ENCODE assay signal across 25 cellular contexts in the genomic region with DNA sequence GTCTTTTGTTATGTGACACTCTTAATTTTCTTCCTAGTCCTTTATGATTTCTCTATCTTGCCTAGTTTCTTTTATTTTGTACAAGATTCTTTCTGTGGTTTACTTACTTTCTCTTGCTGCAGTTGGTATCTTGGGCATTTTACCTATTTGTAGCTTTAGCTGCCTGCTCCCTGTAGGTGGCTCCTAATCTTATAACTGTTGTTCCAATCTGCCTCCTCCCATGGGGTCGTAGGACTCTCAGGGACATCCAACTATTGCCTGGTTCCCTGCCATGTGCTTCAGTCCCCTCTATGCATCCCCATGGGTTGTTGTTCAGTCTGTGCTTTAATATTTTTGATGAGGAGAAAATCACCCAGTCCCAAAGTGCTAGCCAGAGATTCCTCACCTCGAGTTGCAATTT. TPM values are rescaled to one million over a fixed set of nuclear protein-coding genes. Genes with fewer than 3 reads are reported as not detected.
DNase-seq lines count a peak whose midpoint lies in the region; ATAC-seq and TF ChIP-seq lines count a peak whose summit lies in the region.
"Had no signal": no experiment of that assay in that cellular context is flagged by ENCODE, and none has a peak within 500 bp of the region (broad histone marks: within the 10 kb centered on the region; RNA-seq: fewer than 3 reads in every experiment).

No MANE protein-coding gene starts in this region.

- H4K8ac ChIP-seq in mesenchymal stem cell (ENCODE audit: low read length): no peak overlapping the region

- 82% methylated on average over 1 of the region's 2 CpGs for WGBS in mesenchymal stem cell

- no peaks in the 10 kb centered on the region for H3K4me1 Mint-ChIP-seq in effector memory CD8-positive, alpha-beta T cell (ENCODE audit: low read depth in 2 of 2)
- no peaks in the 10 kb centered on the region for H3K4me1 Mint-ChIP-seq in stimulated activated effector memory CD8-positive, alpha-beta T cell treated with anti-CD3 and anti-CD28 coated beads, Interleukin-12 subunit alpha, Interleukin-12 subunit beta, amount 100 ng/mL, for 72 hours
- H3K4me1 Mint-ChIP-seq: activated naive CD4-positive, alpha-beta T cell treated with anti-CD3 and anti-CD28 coated beads, Interleukin-2, amount 50 U/mL, for 24 hours had no signal

- H3K36me3 Mint-ChIP-seq in effector memory CD8-positive, alpha-beta T cell (ENCODE audit: insufficient read depth): no peaks in the 10 kb centered on the region
- H3K36me3 Mint-ChIP-seq in stimulated activated effector memory CD8-positive, alpha-beta T cell treated with anti-CD3 and anti-CD28 coated beads, Interleukin-12 subunit alpha, Interleukin-12 subunit beta, amount 100 ng/mL, for 72 hours: no peaks in the 10 kb centered on the region
- H3K36me3 Mint-ChIP-seq: activated naive CD4-positive, alpha-beta T cell treated with anti-CD3 and anti-CD28 coated beads, Interleukin-2, amount 50 U/mL, for 24 hours had no signal

- peak overlapping the region; percentile 87 for H2BK15ac ChIP-seq in mesenchymal stem cell (ENCODE audit: low read depth, poor library complexity, severe bottlenecking)

- peaks cover 0 to 2% of the 10 kb centered on the region in 2 donors for H3K9me3 Mint-ChIP-seq in effector memory CD8-positive, alpha-beta T cell
- H3K9me3 Mint-ChIP-seq in stimulated activated effector memory CD8-positive, alpha-beta T cell treated with anti-CD3 and anti-CD28 coated beads, Interleukin-12 subunit alpha, Interleukin-12 subunit beta, amount 100 ng/mL, for 72 hours: peaks cover 2% of the 10 kb centered on the region
- H3K9me3 Mint-ChIP-seq: activated naive CD4-positive, alpha-beta T cell treated with anti-CD3 and anti-CD28 coated beads, Interleukin-2, amount 50 U/mL, for 24 hours; activated T-helper 2 cell treated with anti-CD3 and anti-CD28 coated beads, Interferon-gamma antibody, Interleukin-2, Interleukin-4, amounts not matched to agents 10 μg/mL and 5 μg/mL and 100 μg/mL, durations not matched to agents 14 hours and 24 hours and 36 hours; CD4-positive, alpha-beta T cell had no signal

- in situ Hi-C loops in brain microvascular endothelial cell (cut with HindIII; ENCODE audit: low pct_ligation_motif_present, low sequenced_read_pairs): no loop called here

- peaks cover 20% of the 10 kb centered on the region for H3K79me1 ChIP-seq in mesenchymal stem cell (replicated peaks; ENCODE audit: low read length, poor library complexity, severe bottlenecking)

- peak; percentile 11 for TF ChIP-seq CTCF in brain microvascular endothelial cell (IDR thresholded peaks at IDR 0.05; ENCODE audit: low read depth, low read length, missing control alignments)

- no peak overlapping the region for H3K23ac ChIP-seq in mesenchymal stem cell (ENCODE audit: low read length in 2 of 2)

- no peaks in the 10 kb centered on the region for H3K27me3 Mint-ChIP-seq in effector memory CD8-positive, alpha-beta T cell

- no peak overlapping the region for H3K4me3 Mint-ChIP-seq in effector memory CD8-positive, alpha-beta T cell
- H3K4me3 Mint-ChIP-seq in stimulated activated effector memory CD8-positive, alpha-beta T cell treated with anti-CD3 and anti-CD28 coated beads, Interleukin-12 subunit alpha, Interleukin-12 subunit beta, amount 100 ng/mL, for 72 hours: no peak overlapping the region
- H3K4me3 Mint-ChIP-seq: activated naive CD4-positive, alpha-beta T cell treated with anti-CD3 and anti-CD28 coated beads, Interleukin-2, amount 50 U/mL, for 24 hours; CD4-positive, alpha-beta T cell; naive B cell had no signal

- H2AK5ac ChIP-seq in mesenchymal stem cell (ENCODE audit: low read length, severe bottlenecking): peak overlapping the region; percentile 97

- no peaks in the 10 kb centered on the region for H3K9me2 ChIP-seq in Karpas-422 (replicated peaks; ENCODE audit: insufficient read depth, low read length)

- H3K14ac ChIP-seq in mesenchymal stem cell (ENCODE audit: low read length in 2 of 2): no peak overlapping the region

- H3K27me3 ChIP-seq in Karpas-422 (ENCODE audit: low read length) (no peaks in the 10 kb centered on the region), brain microvascular endothelial cell (replicated peaks) (no peaks in the 10 kb centered on the region), mesenchymal stem cell (ENCODE audit: control insufficient read depth in 1 of 2, insufficient read depth in 1 of 2, low read length in 2 of 2) (no peaks in the 10 kb centered on the region)
- H3K27me3 ChIP-seq: colonic mucosa, neutrophil, Peyer's patch, tibial artery had no signal

- no peak overlapping the region for H2BK120ac ChIP-seq in mesenchymal stem cell (ENCODE audit: low read depth, low read length)

- peak; percentile 29 for DNase-seq in NCI-H2171 treated with DMSO at 0.1 percent for 48 hours (lab: John Stamatoyannopoulos, UW)
- DNase-seq in NCI-H2171 (lab: John Stamatoyannopoulos, UW): no peak
- peak; percentile 48 for DNase-seq in Karpas-422
- DNase-seq in brain microvascular endothelial cell: no peak
- DNase-seq in mesenchymal stem cell: no peak
- no peak for DNase-seq in effector memory CD8-positive, alpha-beta T cell
- no peak for DNase-seq in stimulated activated effector memory CD8-positive, alpha-beta T cell treated with anti-CD3 and anti-CD28 coated beads, Interleukin-12 subunit alpha, Interleukin-12 subunit beta, amount 100 ng/mL, for 72 hours (ENCODE audit: low spot score in 2 of 2)
- DNase-seq: activated CD4-positive, alpha-beta T cell treated with anti-CD3 and anti-CD28 coated beads for 4 hours; AML-193; amygdala; CD4-positive, alpha-beta T cell; colonic mucosa; effector CD8-positive, alpha-beta T cell; islet precursor cell; left ventricle myocardium inferior; naive B cell; Peyer's patch; SHP77 treated with DMSO at 0.1 percent for 48 hours; stimulated activated CD4-positive, alpha-beta T cell treated with anti-CD3 and anti-CD28 coated beads, Interleukin-4, amount 100 ng/mL, for 24 hours; tibial artery had no signal

- no peaks in the 10 kb centered on the region for H3K79me2 ChIP-seq in Karpas-422 (ENCODE audit: low read length)

- H4K20me1 ChIP-seq in Karpas-422 (ENCODE audit: insufficient read depth, low read depth, low read length): no peaks in the 10 kb centered on the region

- no peak overlapping the region for H3K4me3 ChIP-seq in Karpas-422 (ENCODE audit: low read length)
- no peak overlapping the region for H3K4me3 ChIP-seq in brain microvascular endothelial cell (ENCODE audit: low read depth, low read length)
- H3K4me3 ChIP-seq in mesenchymal stem cell (ENCODE audit: insufficient read depth in 1 of 2, low read depth in 1 of 2, low read length in 2 of 2): no peak overlapping the region
- H3K4me3 ChIP-seq: colonic mucosa, left ventricle myocardium inferior, Peyer's patch, tibial artery had no signal

- H3K36me3 ChIP-seq in Karpas-422 (ENCODE audit: insufficient read depth, low read length): no peaks in the 10 kb centered on the region
- H3K36me3 ChIP-seq in brain microvascular endothelial cell (replicated peaks): no peaks in the 10 kb centered on the region
- peaks cover 3 to 12% of the 10 kb centered on the region in 2 experiments for H3K36me3 ChIP-seq in mesenchymal stem cell (ENCODE audit: control insufficient read depth in 1 of 2, insufficient read depth in 2 of 2, low read depth in 1 of 2, low read length in 2 of 2)
- H3K36me3 ChIP-seq: colonic mucosa, left ventricle myocardium inferior, neutrophil, Peyer's patch had no signal

- H3K9ac ChIP-seq in Karpas-422 (ENCODE audit: low read length) (no peak overlapping the region), mesenchymal stem cell (ENCODE audit: low read length) (no peak overlapping the region)
- H3K9ac ChIP-seq: KMS-11 had no signal

- peak overlapping the region in 1 of 2 experiments; percentile 37 for H3K18ac ChIP-seq in mesenchymal stem cell (ENCODE audit: low read depth in 1 of 2, low read length in 2 of 2)

- no peak overlapping the region for H3K4me2 ChIP-seq in Karpas-422 (ENCODE audit: low read depth, low read length, poor library complexity, severe bottlenecking)
- H3K4me2 ChIP-seq in mesenchymal stem cell (ENCODE audit: low read length, poor library complexity, severe bottlenecking): no peak overlapping the region
- H3K4me2 ChIP-seq: KMS-11 had no signal

- no peak overlapping the region for H2AFZ ChIP-seq in Karpas-422 (ENCODE audit: low read length)
- H2AFZ ChIP-seq in mesenchymal stem cell (ENCODE audit: low read depth, low read length): no peak overlapping the region

- H3K27ac ChIP-seq in Karpas-422 (ENCODE audit: low read length): no peak overlapping the region
- no peak overlapping the region for H3K27ac ChIP-seq in brain microvascular endothelial cell
- H3K27ac ChIP-seq in mesenchymal stem cell (ENCODE audit: low read length, poor library complexity, severe bottlenecking): no peak overlapping the region
- H3K27ac ChIP-seq: colonic mucosa, KMS-11, left ventricle myocardium inferior, neutrophil, Peyer's patch, tibial artery had no signal

- peak overlapping the region in 1 of 2 experiments; percentile 68 for H3K4ac ChIP-seq in mesenchymal stem cell (ENCODE audit: low read depth in 1 of 2, low read length in 2 of 2)

- H3K4me1 ChIP-seq in Karpas-422 (ENCODE audit: low read length) (peaks cover 19% of the 10 kb centered on the region), mesenchymal stem cell (ENCODE audit: control insufficient read depth, insufficient read depth, low read depth, low read length) (peaks cover 6% of the 10 kb centered on the region)
- H3K4me1 ChIP-seq: colonic mucosa had no signal

- no peak overlapping the region for H4K91ac ChIP-seq in mesenchymal stem cell (ENCODE audit: low read length)

- H3K27ac Mint-ChIP-seq in effector memory CD8-positive, alpha-beta T cell: no peak overlapping the region
- no peak overlapping the region for H3K27ac Mint-ChIP-seq in stimulated activated effector memory CD8-positive, alpha-beta T cell treated with anti-CD3 and anti-CD28 coated beads, Interleukin-12 subunit alpha, Interleukin-12 subunit beta, amount 100 ng/mL, for 72 hours
- H3K27ac Mint-ChIP-seq: activated naive CD4-positive, alpha-beta T cell treated with anti-CD3 and anti-CD28 coated beads, Interleukin-2, amount 50 U/mL, for 24 hours; activated T-helper 2 cell treated with anti-CD3 and anti-CD28 coated beads, Interferon-gamma antibody, Interleukin-2, Interleukin-4, amounts not matched to agents 10 μg/mL and 5 μg/mL and 100 μg/mL, durations not matched to agents 14 hours and 24 hours and 36 hours; CD4-positive, alpha-beta T cell; naive B cell had no signal

- ATAC-seq in effector memory CD8-positive, alpha-beta T cell (replicated peaks): no peak
- ATAC-seq in stimulated activated effector memory CD8-positive, alpha-beta T cell treated with anti-CD3 and anti-CD28 coated beads, Interleukin-12 subunit alpha, Interleukin-12 subunit beta, amount 100 ng/mL, for 72 hours: no peak
- ATAC-seq in GM21737 (IDR thresholded peaks at IDR 0.05; ENCODE audit: unreplicated experiment): no peak

- no peak overlapping the region for H2BK5ac ChIP-seq in mesenchymal stem cell (ENCODE audit: low read depth, low read length, poor library complexity, severe bottlenecking)

- no peaks in the 10 kb centered on the region for H3K9me3 ChIP-seq in Karpas-422 (ENCODE audit: low read length)
- H3K9me3 ChIP-seq in mesenchymal stem cell (ENCODE audit: control insufficient read depth, low read length): peaks cover 6% of the 10 kb centered on the region
- H3K9me3 ChIP-seq: colonic mucosa, neutrophil, Peyer's patch, tibial artery had no signal

- peak overlapping the region in 1 of 2 experiments; percentile 55 for H2BK12ac ChIP-seq in mesenchymal stem cell (ENCODE audit: low read length in 2 of 2)

RNA-seq across cellular contexts. Expression of a gene that starts 31.4 kb away (rescaled TPM):
- total RNA-seq in Karpas-422 (2014; rRNA removed; shearing (Covaris generic); ENCODE audit: low replicate concordance): 1.7 and 3.3 TPM in 2 replicates
- 44.5 TPM for polyA plus RNA-seq in mesenchymal stem cell (2013, experiment 1 of 2)
- 41.0 TPM for polyA plus RNA-seq in mesenchymal stem cell (2013, experiment 2 of 2)
- total RNA-seq: activated T-helper 2 cell treated with anti-CD3 and anti-CD28 coated beads, Interferon-gamma antibody, Interleukin-2, Interleukin-4, amounts not matched to agents 10 μg/mL and 5 μg/mL and 100 μg/mL, durations not matched to agents 14 hours and 24 hours and 36 hours had no signal

Comparison
In these comparisons a context has a peak if more than half of its experiments do, and no peak if none do; other contexts are left out.
1. DNase-seq: peak in NCI-H2171 treated with DMSO at 0.1 percent for 48 hours (single experiment) and Karpas-422 (single experiment); none in NCI-H2171 (single experiment), brain microvascular endothelial cell (single experiment), mesenchymal stem cell (single experiment), effector memory CD8-positive, alpha-beta T cell (0 of 3) and stimulated activated effector memory CD8-positive, alpha-beta T cell treated with anti-CD3 and anti-CD28 coated beads, Interleukin-12 subunit alpha, Interleukin-12 subunit beta, amount 100 ng/mL, for 72 hours (0 of 2).